Comparison of ENCODE assay signal across 12 cellular contexts in the genomic region with DNA sequence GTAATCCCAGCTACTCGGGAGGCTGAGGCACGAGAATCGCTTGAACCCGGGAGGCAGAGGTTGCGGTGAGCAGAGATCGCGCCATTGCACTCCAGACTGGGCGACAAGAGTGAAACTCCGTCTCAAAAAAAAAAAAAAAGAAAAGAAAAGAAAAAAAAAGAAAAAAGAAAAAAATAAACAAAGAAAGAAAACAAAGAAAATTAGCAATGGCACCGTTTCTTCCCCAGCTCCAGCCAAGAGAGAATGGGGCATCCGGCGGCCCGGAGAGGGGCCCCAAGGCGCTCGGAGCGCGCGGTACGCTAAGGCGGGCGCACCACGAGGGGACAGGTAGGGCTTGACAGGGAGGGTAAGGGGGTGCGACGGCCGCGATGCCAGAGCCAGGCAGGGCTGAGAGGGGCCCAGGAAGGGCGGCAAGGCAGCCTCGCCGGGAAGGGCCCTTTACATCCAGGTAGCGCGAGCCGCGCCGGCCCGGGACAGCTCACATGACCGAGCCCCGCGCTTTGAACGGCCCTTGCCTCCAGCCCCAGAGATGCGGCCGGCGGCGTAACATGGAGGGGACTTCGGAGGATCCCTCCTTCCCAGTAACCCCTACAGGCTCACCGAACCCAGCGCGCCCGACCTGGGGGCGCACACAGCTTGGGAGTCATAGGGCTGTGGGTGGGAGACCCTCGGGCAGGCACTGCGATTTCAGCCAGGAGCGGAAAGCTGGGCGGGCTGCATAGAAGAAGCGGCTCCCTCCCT. TPM values are rescaled to one million over a fixed set of nuclear protein-coding genes. Genes with fewer than 3 reads are reported as not detected.
DNase-seq lines count a peak whose midpoint lies in the region; ATAC-seq and TF ChIP-seq lines count a peak whose summit lies in the region.
"Had no signal": no experiment of that assay in that cellular context is flagged by ENCODE, and none has a peak within 500 bp of the region (broad histone marks: within the 10 kb centered on the region; RNA-seq: fewer than 3 reads in every experiment).

No MANE protein-coding gene starts in this region.

- intact Hi-C loops in CD8-positive, alpha-beta T cell (cut with DNase I, micrococcal nuclease): no loop called here
- intact Hi-C loops in natural killer cell (cut with micrococcal nuclease): no loop called here

- H3K4me1 Mint-ChIP-seq in naive thymus-derived CD8-positive, alpha-beta T cell: peaks cover 0 to 10% (median 6%) of the 10 kb centered on the region in 4 donors
- H3K4me1 Mint-ChIP-seq in CD8-positive, alpha-beta T cell (ENCODE audit: low read depth): peaks cover 6% of the 10 kb centered on the region
- H3K4me1 Mint-ChIP-seq in natural killer cell: peaks cover 0 to 7% of the 10 kb centered on the region in 2 donors

- no peaks in the 10 kb centered on the region for H3K4me1 ChIP-seq in CD8-positive, alpha-beta T cell (ENCODE audit: insufficient read depth, low read length)
- H3K4me1 ChIP-seq: foreskin keratinocyte had no signal

- POLR2A ChIA-PET in naive thymus-derived CD8-positive, alpha-beta T cell (lab: Charles Lee): no interaction called here
- POLR2A ChIA-PET in CD8-positive, alpha-beta T cell (lab: Charles Lee): no interaction called here

- H3K9me3 Mint-ChIP-seq in naive thymus-derived CD8-positive, alpha-beta T cell: no peaks in the 10 kb centered on the region
- no peaks in the 10 kb centered on the region for H3K9me3 Mint-ChIP-seq in CD8-positive, alpha-beta T cell
- H3K9me3 Mint-ChIP-seq in natural killer cell: no peaks in the 10 kb centered on the region
- H3K9me3 Mint-ChIP-seq: stimulated activated naive CD8-positive, alpha-beta T cell treated with anti-CD3 and anti-CD28 coated beads, Interleukin-15, Interleukin-2, amounts not matched to agents 100 ng/mL and 50 ng/mL, for 24 hours had no signal

- no peaks in the 10 kb centered on the region for H3K9me3 ChIP-seq in CD8-positive, alpha-beta T cell (ENCODE audit: low read length)

- peaks cover 8% of the 10 kb centered on the region for H3K27me3 ChIP-seq in CD8-positive, alpha-beta T cell (ENCODE audit: insufficient read depth, low read length)

- no peak overlapping the region for H3K27ac Mint-ChIP-seq in naive thymus-derived CD8-positive, alpha-beta T cell
- no peak overlapping the region for H3K27ac Mint-ChIP-seq in CD8-positive, alpha-beta T cell
- no peak overlapping the region for H3K27ac Mint-ChIP-seq in natural killer cell
- H3K27ac Mint-ChIP-seq: stimulated activated naive CD8-positive, alpha-beta T cell treated with anti-CD3 and anti-CD28 coated beads, Interleukin-15, Interleukin-2, amounts not matched to agents 100 ng/mL and 50 ng/mL, for 24 hours had no signal

- H3K36me3 Mint-ChIP-seq in naive thymus-derived CD8-positive, alpha-beta T cell: peaks cover 0 to 4% (median 2%) of the 10 kb centered on the region in 3 donors
- no peaks in the 10 kb centered on the region for H3K36me3 Mint-ChIP-seq in CD8-positive, alpha-beta T cell
- no peaks in the 10 kb centered on the region for H3K36me3 Mint-ChIP-seq in natural killer cell

- TF ChIP-seq CTCF in GM20000 (IDR thresholded peaks at IDR 0.05; ENCODE audit: extremely low read depth, missing control alignments): no peak
- TF ChIP-seq CTCF in CD8-positive, alpha-beta T cell (IDR thresholded peaks at IDR 0.05): no peak
- no peak for TF ChIP-seq CTCF in natural killer cell (IDR thresholded peaks at IDR 0.05)

- H3K27ac ChIP-seq in skin epidermis: peak overlapping the region in 13 of 21 experiments; percentile 12 to 70 (median 41)
- H3K27ac ChIP-seq in CD8-positive, alpha-beta T cell (ENCODE audit: low read depth, low read length): no peak overlapping the region
- H3K27ac ChIP-seq: foreskin keratinocyte had no signal

- DNase-seq in GM20000 (ENCODE audit: low spot score): peak; percentile 35
- DNase-seq in SW480 (ENCODE audit: low spot score): peak; percentile 63
- no peak for DNase-seq in naive thymus-derived CD8-positive, alpha-beta T cell
- no peak for DNase-seq in CD1c-positive myeloid dendritic cell (ENCODE audit: extremely low spot score)
- DNase-seq in CD8-positive, alpha-beta T cell: no peak
- DNase-seq in natural killer cell: no peak
- DNase-seq: foreskin keratinocyte, NCI-H1436 had no signal

- no peaks in the 10 kb centered on the region for H3K36me3 ChIP-seq in CD8-positive, alpha-beta T cell (ENCODE audit: insufficient read depth, low read length)

- CTCF ChIA-PET in CD8-positive, alpha-beta T cell (lab: Charles Lee): no interaction called here

- H3K4me3 ChIP-seq in iPS-11a (ENCODE audit: low read depth, low read length): peak overlapping the region; percentile 73
- H3K4me3 ChIP-seq in skin epidermis: peak overlapping the region; percentile 17 to 58 (median 45)
- H3K4me3 ChIP-seq in CD8-positive, alpha-beta T cell (ENCODE audit: low read depth, low read length): no peak overlapping the region

- H3K4me3 Mint-ChIP-seq in naive thymus-derived CD8-positive, alpha-beta T cell: no peak overlapping the region
- H3K4me3 Mint-ChIP-seq in CD8-positive, alpha-beta T cell: no peak overlapping the region
- no peak overlapping the region for H3K4me3 Mint-ChIP-seq in natural killer cell
- H3K4me3 Mint-ChIP-seq: stimulated activated naive CD8-positive, alpha-beta T cell treated with anti-CD3 and anti-CD28 coated beads, Interleukin-15, Interleukin-2, amounts not matched to agents 100 ng/mL and 50 ng/mL, for 24 hours had no signal

- peaks cover 32 to 82% (median 68%) of the 10 kb centered on the region in 5 donors for H3K27me3 Mint-ChIP-seq in naive thymus-derived CD8-positive, alpha-beta T cell
- peaks cover 56% of the 10 kb centered on the region for H3K27me3 Mint-ChIP-seq in CD8-positive, alpha-beta T cell (ENCODE audit: low read depth)
- H3K27me3 Mint-ChIP-seq in natural killer cell (ENCODE audit: low read depth in 2 of 2): peaks cover 71 to 72% of the 10 kb centered on the region in 2 donors

- no peak for ATAC-seq in naive thymus-derived CD8-positive, alpha-beta T cell
- ATAC-seq in CD8-positive, alpha-beta T cell: no peak
- ATAC-seq in natural killer cell: no peak

RNA-seq across cellular contexts. Expression of a gene that starts 1.4 kb away (rescaled TPM):
- not detected for total RNA-seq in naive thymus-derived CD8-positive, alpha-beta T cell
- not detected for polyA plus RNA-seq in naive thymus-derived CD8-positive, alpha-beta T cell
- not detected for total RNA-seq in CD8-positive, alpha-beta T cell
- not detected for total RNA-seq in natural killer cell
- total RNA-seq: foreskin keratinocyte, mononuclear cell had no signal
- polyA plus RNA-seq: foreskin keratinocyte had no signal

Comparison
In these comparisons a context has a peak if more than half of its experiments do, and no peak if none do; other contexts are left out.
1. DNase-seq: peak in GM20000 (single experiment) and SW480 (single experiment); none in naive thymus-derived CD8-positive, alpha-beta T cell (0 of 10), CD1c-positive myeloid dendritic cell (single experiment), CD8-positive, alpha-beta T cell (0 of 7) and natural killer cell (single experiment).